Comparison of ENCODE assay signal across 7 cellular contexts in the genomic region with DNA sequence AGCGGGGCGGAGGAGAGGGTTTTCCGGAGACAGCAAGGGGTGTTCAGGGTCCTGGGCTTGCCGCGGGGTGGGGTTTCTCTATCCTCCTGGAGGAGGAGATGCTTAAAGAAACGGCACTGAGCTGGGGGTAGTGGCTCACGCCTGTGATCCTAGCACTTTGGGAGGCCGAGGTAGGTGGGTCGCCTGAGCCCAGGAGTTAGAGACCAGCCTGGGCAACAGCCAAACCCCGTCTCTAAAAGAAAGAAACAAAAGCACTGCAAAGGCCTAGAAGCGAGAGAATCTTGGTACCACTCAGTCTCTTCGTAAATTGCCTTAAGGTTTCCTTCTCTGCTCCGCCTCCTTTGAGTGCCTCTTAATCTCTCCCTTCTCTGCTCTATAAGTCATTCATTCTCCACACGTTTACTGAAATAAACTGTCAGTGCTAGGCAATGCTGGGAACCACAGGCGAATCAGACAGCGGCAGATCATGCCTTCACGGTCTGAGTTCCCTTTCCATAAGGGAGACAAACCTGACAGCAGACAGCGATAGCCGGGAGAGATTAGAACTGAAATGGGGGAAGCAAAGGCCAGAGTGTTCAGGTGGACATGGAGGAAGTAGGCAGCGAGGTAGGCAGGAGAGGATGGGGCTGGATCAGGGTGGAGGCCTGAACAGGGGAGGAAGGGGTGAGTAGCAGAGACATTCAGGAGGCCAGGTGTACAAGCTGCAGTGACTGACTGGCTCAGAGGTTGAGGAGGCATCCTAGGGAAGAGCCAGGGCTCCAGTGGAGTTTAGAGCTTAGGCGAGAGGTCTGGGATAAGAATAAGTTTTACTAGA. TPM values are rescaled to one million over a fixed set of nuclear protein-coding genes. Genes with fewer than 3 reads are reported as not detected.
DNase-seq lines count a peak whose midpoint lies in the region; ATAC-seq lines count a peak whose summit lies in the region.

No MANE protein-coding gene starts in this region.

- H3K27me3 Mint-ChIP-seq in activated T-helper 2 cell treated with anti-CD3 and anti-CD28 coated beads, Interferon-gamma antibody, Interleukin-2, Interleukin-4, amounts not matched to agents 10 μg/mL and 5 μg/mL and 100 μg/mL, durations not matched to agents 14 hours and 24 hours and 36 hours (ENCODE audit: low read depth): no peaks in the 10 kb centered on the region

- H3K27ac ChIP-seq in iPS-20b (ENCODE audit: low read length) (no peak overlapping the region), stomach smooth muscle (ENCODE audit: low read length) (peak overlapping the region; percentile 86)

- intact Hi-C loops in activated T-helper 2 cell treated with anti-CD3 and anti-CD28 coated beads, Interferon-gamma antibody, Interleukin-2, Interleukin-4, amounts not matched to agents 10 μg/mL and 5 μg/mL and 100 μg/mL, durations not matched to agents 14 hours and 24 hours and 36 hours (cut with micrococcal nuclease): loop anchor here (2.0 to 5.0 kb wide), 4 partner anchors 35 to 302 kb away; a partner anchor contains a TSS

- peak overlapping the region; percentile 96 for H3K9ac ChIP-seq in iPS-20b (ENCODE audit: low read depth, low read length)
- H3K9ac ChIP-seq in stomach smooth muscle (ENCODE audit: low read length in 2 of 2): peak overlapping the region; percentile 96 to 99

- peaks cover 65% of the 10 kb centered on the region for H3K36me3 Mint-ChIP-seq in activated T-helper 2 cell treated with anti-CD3 and anti-CD28 coated beads, Interferon-gamma antibody, Interleukin-2, Interleukin-4, amounts not matched to agents 10 μg/mL and 5 μg/mL and 100 μg/mL, durations not matched to agents 14 hours and 24 hours and 36 hours (ENCODE audit: low read depth)

- H3K9me3 Mint-ChIP-seq in activated T-helper 2 cell treated with anti-CD3 and anti-CD28 coated beads, Interferon-gamma antibody, Interleukin-2, Interleukin-4, amounts not matched to agents 10 μg/mL and 5 μg/mL and 100 μg/mL, durations not matched to agents 14 hours and 24 hours and 36 hours: no peaks in the 10 kb centered on the region

- peaks cover 4% of the 10 kb centered on the region; the same call in 1 of the 2 replicates for H3K4me1 ChIP-seq in iPS-20b (ENCODE audit: insufficient read depth, low read length)
- H3K4me1 ChIP-seq in stomach smooth muscle (ENCODE audit: control insufficient read depth, insufficient read depth, low read length): peaks cover 24% of the 10 kb centered on the region

- H3K27ac Mint-ChIP-seq in activated T-helper 2 cell treated with anti-CD3 and anti-CD28 coated beads, Interferon-gamma antibody, Interleukin-2, Interleukin-4, amounts not matched to agents 10 μg/mL and 5 μg/mL and 100 μg/mL, durations not matched to agents 14 hours and 24 hours and 36 hours: peak overlapping the region; percentile 92

- H3K4me3 ChIP-seq in iPS-20b (ENCODE audit: low read length) (peak overlapping the region; percentile 97), stomach smooth muscle (ENCODE audit: low read length in 2 of 2) (peak overlapping the region; percentile 91 to 100)

- H3K9me3 ChIP-seq in iPS-20b (ENCODE audit: insufficient read depth, low read depth, low read length) (no peaks in the 10 kb centered on the region), stomach smooth muscle (ENCODE audit: control insufficient read depth in 2 of 2, low read length in 2 of 2) (no peaks in the 10 kb centered on the region)

- ATAC-seq in HG03457 (IDR thresholded peaks at IDR 0.05; ENCODE audit: unreplicated experiment) (peak; percentile 16), GM18868 (IDR thresholded peaks at IDR 0.05; ENCODE audit: unreplicated experiment) (no peak)

- peaks cover 33% of the 10 kb centered on the region for H3K4me1 Mint-ChIP-seq in activated T-helper 2 cell treated with anti-CD3 and anti-CD28 coated beads, Interferon-gamma antibody, Interleukin-2, Interleukin-4, amounts not matched to agents 10 μg/mL and 5 μg/mL and 100 μg/mL, durations not matched to agents 14 hours and 24 hours and 36 hours (ENCODE audit: low read depth)

- DNase-seq in activated T-helper 2 cell treated with anti-CD3 and anti-CD28 coated beads, Interferon-gamma antibody, Interleukin-2, Interleukin-4, amounts not matched to agents 10 μg/mL and 5 μg/mL and 100 μg/mL, durations not matched to agents 14 hours and 24 hours and 36 hours (ENCODE audit: low spot score): no peak
- DNase-seq in NCI-H2227 treated with DMSO at 0.1 percent for 48 hours (lab: John Stamatoyannopoulos, UW) (no peak), DMS53 (lab: John Stamatoyannopoulos, UW) (no peak)

- peak overlapping the region; percentile 96 for H3K4me3 Mint-ChIP-seq in activated T-helper 2 cell treated with anti-CD3 and anti-CD28 coated beads, Interferon-gamma antibody, Interleukin-2, Interleukin-4, amounts not matched to agents 10 μg/mL and 5 μg/mL and 100 μg/mL, durations not matched to agents 14 hours and 24 hours and 36 hours (ENCODE audit: low read depth)

- H3K27me3 ChIP-seq in iPS-20b (ENCODE audit: insufficient read depth, low read length) (no peaks in the 10 kb centered on the region), stomach smooth muscle (ENCODE audit: control insufficient read depth in 1 of 2, insufficient read depth in 2 of 2, low read length in 2 of 2) (no peaks in the 10 kb centered on the region)

- H3K36me3 ChIP-seq in iPS-20b (ENCODE audit: insufficient read depth, low read depth, low read length) (peaks cover 41% of the 10 kb centered on the region), stomach smooth muscle (ENCODE audit: control insufficient read depth in 2 of 2, insufficient read depth in 2 of 2, low read length in 2 of 2) (peaks cover 22 to 32% of the 10 kb centered on the region in 2 donors)

RNA-seq across cellular contexts. Expression of a gene that starts 0.6 kb away (rescaled TPM):
- 285 and 287 TPM in 2 replicates for total RNA-seq in activated T-helper 2 cell treated with anti-CD3 and anti-CD28 coated beads, Interferon-gamma antibody, Interleukin-2, Interleukin-4, amounts not matched to agents 10 μg/mL and 5 μg/mL and 100 μg/mL, durations not matched to agents 14 hours and 24 hours and 36 hours

RNA-seq across cellular contexts. Expression of a gene that starts 1.8 kb away (rescaled TPM):
- total RNA-seq in activated T-helper 2 cell treated with anti-CD3 and anti-CD28 coated beads, Interferon-gamma antibody, Interleukin-2, Interleukin-4, amounts not matched to agents 10 μg/mL and 5 μg/mL and 100 μg/mL, durations not matched to agents 14 hours and 24 hours and 36 hours: 181 and 187 TPM in 2 replicates

RNA-seq across cellular contexts. Expression of a gene that starts 27.9 kb away (rescaled TPM):
- total RNA-seq in activated T-helper 2 cell treated with anti-CD3 and anti-CD28 coated beads, Interferon-gamma antibody, Interleukin-2, Interleukin-4, amounts not matched to agents 10 μg/mL and 5 μg/mL and 100 μg/mL, durations not matched to agents 14 hours and 24 hours and 36 hours: 329 and 334 TPM in 2 replicates
